In genomic region chr4:128709268-128709667, GRCh38 we compare ENCODE assay signal across 16 cellular contexts.
A peak's percentile ranks its signal among the peaks of the same experiment; 100 is the strongest.
DNase-seq lines count a peak whose midpoint lies in the region; ATAC-seq, FAIRE-seq and TF ChIP-seq lines count a peak whose summit lies in the region.
"Had no signal": no experiment of that assay in that cellular context is flagged by ENCODE, and none has a peak within 500 bp of the region (broad histone marks: within the 10 kb centered on the region; RNA-seq: fewer than 3 reads in every experiment).

No MANE protein-coding gene starts in this region.

- peaks cover 3% of the 10 kb centered on the region for H3K9me3 Mint-ChIP-seq in activated CD4-positive, alpha-beta T cell treated with anti-CD3 and anti-CD28 coated beads, Interleukin-2, amount 10 ng/mL, durations not matched to agents 24 days and 14 days

- H3K4me2 ChIP-seq in keratinocyte (ENCODE audit: control insufficient read depth, extremely low read depth, insufficient read depth, low read depth, low read length), result no peak overlapping the region

- H3K4me1 ChIP-seq in keratinocyte (ENCODE audit: control insufficient read depth, extremely low read depth, insufficient read depth, low read length) (no peaks in the 10 kb centered on the region), aorta (ENCODE audit: control insufficient read depth in 1 of 2, insufficient read depth in 2 of 2, low read length in 2 of 2) (no peaks in the 10 kb centered on the region)

- no peaks in the 10 kb centered on the region for H3K9me1 ChIP-seq in keratinocyte (ENCODE audit: control insufficient read depth, extremely low read depth, insufficient read depth, low read length)

- FAIRE-seq in keratinocyte (lab: Jason Lieb, UNC), result no peak
- FAIRE-seq: D721Med had no signal

- dilution Hi-C loops in keratinocyte (cut with MboI; ENCODE audit: extremely low pct_ligation_motif_present, low sequenced_read_pairs), result no loop called here

- H3K27me3 ChIP-seq in keratinocyte (ENCODE audit: control insufficient read depth, extremely low read depth, insufficient read depth, low read length) (no peaks in the 10 kb centered on the region), aorta (ENCODE audit: control insufficient read depth in 1 of 2, insufficient read depth in 2 of 2, low read length in 1 of 2) (no peaks in the 10 kb centered on the region)

- intact Hi-C loops in activated CD4-positive, alpha-beta T cell treated with anti-CD3 and anti-CD28 coated beads, Interleukin-2, amount 10 ng/mL, durations not matched to agents 24 days and 14 days (cut with micrococcal nuclease), result no loop called here
- intact Hi-C loops in aorta (cut with DNase I), result no loop called here

- H2AFZ ChIP-seq in keratinocyte (ENCODE audit: control insufficient read depth, low read length), result peak overlapping the region; percentile 83

- H3K79me2 ChIP-seq in keratinocyte (ENCODE audit: control insufficient read depth, insufficient read depth, low read length), result no peaks in the 10 kb centered on the region

- peak overlapping the region; percentile 56 for H3K4me3 Mint-ChIP-seq in activated CD4-positive, alpha-beta T cell treated with anti-CD3 and anti-CD28 coated beads, Interleukin-2, amount 10 ng/mL, durations not matched to agents 24 days and 14 days
- peak overlapping the region; percentile 31 for H3K4me3 Mint-ChIP-seq in T-helper 17 cell

- no peaks in the 10 kb centered on the region for H4K20me1 ChIP-seq in keratinocyte (ENCODE audit: control insufficient read depth, extremely low read depth, insufficient read depth, low read length)

- ATAC-seq in T-helper 17 cell, result no peak
- no peak for ATAC-seq in aorta (ENCODE audit: low FRiP score)
- no peak for ATAC-seq in GM19397 (IDR thresholded peaks at IDR 0.05; ENCODE audit: unreplicated experiment)
- ATAC-seq: Panc1 had no signal

- no peaks in the 10 kb centered on the region for H3K36me3 Mint-ChIP-seq in activated CD4-positive, alpha-beta T cell treated with anti-CD3 and anti-CD28 coated beads, Interleukin-2, amount 10 ng/mL, durations not matched to agents 24 days and 14 days (ENCODE audit: low read depth)
- H3K36me3 Mint-ChIP-seq in T-helper 17 cell (ENCODE audit: low read depth), result no peaks in the 10 kb centered on the region

- H3K4me3 ChIP-seq in keratinocyte (ENCODE audit: control insufficient read depth in 2 of 3, extremely low read depth in 1 of 3, insufficient read depth in 2 of 3, low read depth in 1 of 3, low read length in 3 of 3) (no peak overlapping the region), aorta (ENCODE audit: low read length in 2 of 2) (no peak overlapping the region)

- no peaks in the 10 kb centered on the region for H3K27me3 Mint-ChIP-seq in activated CD4-positive, alpha-beta T cell treated with anti-CD3 and anti-CD28 coated beads, Interleukin-2, amount 10 ng/mL, durations not matched to agents 24 days and 14 days
- H3K27me3 Mint-ChIP-seq in T-helper 17 cell, result no peaks in the 10 kb centered on the region

- no peaks in the 10 kb centered on the region for H3K36me3 ChIP-seq in keratinocyte (ENCODE audit: control insufficient read depth in 2 of 2, extremely low read depth in 1 of 2, insufficient read depth in 2 of 2, low read length in 2 of 2)
- no peaks in the 10 kb centered on the region for H3K36me3 ChIP-seq in aorta (ENCODE audit: control insufficient read depth in 1 of 2, insufficient read depth in 2 of 2, low read length in 1 of 2)

- H3K9ac ChIP-seq in keratinocyte (ENCODE audit: control insufficient read depth, extremely low read depth, insufficient read depth, low read length), result no peak overlapping the region

- H3K4me1 Mint-ChIP-seq in activated CD4-positive, alpha-beta T cell treated with anti-CD3 and anti-CD28 coated beads, Interleukin-2, amount 10 ng/mL, durations not matched to agents 24 days and 14 days, result peaks cover 7% of the 10 kb centered on the region
- peaks cover 8% of the 10 kb centered on the region for H3K4me1 Mint-ChIP-seq in T-helper 17 cell

- peak overlapping the region; percentile 34 for H3K27ac Mint-ChIP-seq in activated CD4-positive, alpha-beta T cell treated with anti-CD3 and anti-CD28 coated beads, Interleukin-2, amount 10 ng/mL, durations not matched to agents 24 days and 14 days
- peak overlapping the region; percentile 51 for H3K27ac Mint-ChIP-seq in T-helper 17 cell

- peak; percentile 64 for DNase-seq in activated CD4-positive, alpha-beta T cell treated with anti-CD3 and anti-CD28 coated beads, Interleukin-2, amount 10 ng/mL, durations not matched to agents 24 days and 14 days
- no peak for DNase-seq in activated CD4-positive, alpha-beta T cell treated with anti-CD3 and anti-CD28 coated beads for 4 hours
- DNase-seq in ELF-1 (ENCODE audit: low read depth, low spot score) (peak; percentile 40), T-helper 17 cell (no peak), keratinocyte (ENCODE audit: low read depth, low spot score) (no peak), NCI-H2171 (lab: John Stamatoyannopoulos, UW) (no peak), aorta (no peak)
- DNase-seq: activated CD4-positive, alpha-beta T cell treated with anti-CD3 and anti-CD28 coated beads for 1 hour; H7; mammary epithelial cell; NCI-H146; NCI-H510A; occipital lobe had no signal

- H3K27ac ChIP-seq in keratinocyte (ENCODE audit: control insufficient read depth, insufficient read depth, low read length), result no peak overlapping the region
- H3K27ac ChIP-seq in aorta (ENCODE audit: low read depth in 1 of 2, low read length in 2 of 2), result no peak overlapping the region

- no peak for TF ChIP-seq CTCF in keratinocyte (optimal IDR thresholded peaks at IDR 0.05 in 1 of 3, IDR thresholded peaks at IDR 0.05 in 1 of 3, conservative IDR thresholded peaks at IDR 0.05 in 1 of 3; ENCODE audit: extremely low read depth in 1 of 3, insufficient read depth in 2 of 3, low read length in 3 of 3)

- WGBS in aorta, 2 donors, result 59 to 71% methylated on average over 4 of the region's 4 CpGs

- no peaks in the 10 kb centered on the region for H3K9me3 ChIP-seq in T-helper 17 cell (ENCODE audit: control insufficient read depth, low read length, poor library complexity, severe bottlenecking)
- no peaks in the 10 kb centered on the region for H3K9me3 ChIP-seq in keratinocyte (ENCODE audit: control insufficient read depth, low read depth, low read length)
- no peaks in the 10 kb centered on the region for H3K9me3 ChIP-seq in aorta (ENCODE audit: control insufficient read depth, low read length)

Comparison
In these comparisons a context has a peak if more than half of its experiments do, and no peak if none do; other contexts are left out.
1. DNase-seq: peak in activated CD4-positive, alpha-beta T cell treated with anti-CD3 and anti-CD28 coated beads, Interleukin-2, amount 10 ng/mL, durations not matched to agents 24 days and 14 days (single experiment) and ELF-1 (single experiment); none in activated CD4-positive, alpha-beta T cell treated with anti-CD3 and anti-CD28 coated beads for 4 hours (0 of 2), T-helper 17 cell (0 of 3), keratinocyte (single experiment), NCI-H2171 (single experiment) and aorta (0 of 2).